In genomic region chr16:67451704-67452435, GRCh38 we compare ENCODE assay signal across 24 cellular contexts. TPM values are rescaled to one million over a fixed set of nuclear protein-coding genes. Genes with fewer than 3 reads are reported as not detected.
DNase-seq lines count a peak whose midpoint lies in the region; ATAC-seq and TF ChIP-seq lines count a peak whose summit lies in the region.
"Had no signal": no experiment of that assay in that cellular context is flagged by ENCODE, and none has a peak within 500 bp of the region (broad histone marks: within the 10 kb centered on the region; RNA-seq: fewer than 3 reads in every experiment).

No MANE protein-coding gene starts in this region.

- H3K4me3 Mint-ChIP-seq in WTC11 = no peak overlapping the region
- H3K4me3 Mint-ChIP-seq in stimulated activated naive CD8-positive, alpha-beta T cell treated with anti-CD3 and anti-CD28 coated beads, Interleukin-15, amount 100 ng/mL, for 72 hours = no peak overlapping the region
- H3K4me3 Mint-ChIP-seq: activated naive CD4-positive, alpha-beta T cell treated with anti-CD3 and anti-CD28 coated beads for 36 hours; activated T-cell treated with anti-CD3 and anti-CD28 coated beads, Interleukin-2, amount 50 U/mL, for 24 hours; IgD-negative memory B cell had no signal

- POLR2A ChIA-PET in WTC11 (lab: Charles Lee) = no interaction called here

- WGBS in body of pancreas, 2 donors = 54 to 71% methylated on average over 1 to 2 of the region's 2 CpGs
- 33 to 75% methylated on average over 1 to 2 of the region's 2 CpGs for WGBS in thyroid gland, 2 donors

- H3K27me3 Mint-ChIP-seq in WTC11 (ENCODE audit: low read depth) = no peaks in the 10 kb centered on the region; the same call in 1 of the 2 replicates
- no peaks in the 10 kb centered on the region for H3K27me3 Mint-ChIP-seq in stimulated activated naive CD8-positive, alpha-beta T cell treated with anti-CD3 and anti-CD28 coated beads, Interleukin-15, amount 100 ng/mL, for 72 hours
- H3K27me3 Mint-ChIP-seq: activated T-cell treated with anti-CD3 and anti-CD28 coated beads, Interleukin-2, amount 50 U/mL, for 24 hours; IgD-negative memory B cell had no signal

- CTCF ChIA-PET in WTC11 (lab: Charles Lee) = interaction anchor here (0.7 to 12.8 kb wide), 5 partner anchors 14 to 191 kb away, joined by 3 to 234 read pairs (median 7); partner anchors contain the start of genes ATP6V0D1 and TPPP3

- TF ChIP-seq POLR2A in body of pancreas (IDR thresholded peaks at IDR 0.05) = peak in 1 of 3 donors; percentile 28
- no peak for TF ChIP-seq POLR2A in thyroid gland (IDR thresholded peaks at IDR 0.05)

- H3K36me3 Mint-ChIP-seq in WTC11 = 0 out of 2 replicates have a peak, but pooled peaks cover 3% of the 10 kb centered on the region

- H3K36me3 ChIP-seq in body of pancreas (replicated peaks in 1 of 2; ENCODE audit: insufficient read depth in 1 of 2, low read depth in 2 of 2) (peaks cover 0 to 2% of the 10 kb centered on the region in 2 donors), mucosa of descending colon (ENCODE audit: low read depth) (no peaks in the 10 kb centered on the region), thyroid gland (no peaks in the 10 kb centered on the region)
- H3K36me3 ChIP-seq: ovary had no signal

- no peaks in the 10 kb centered on the region for H3K4me1 Mint-ChIP-seq in WTC11
- peaks cover 9% of the 10 kb centered on the region for H3K4me1 Mint-ChIP-seq in stimulated activated naive CD8-positive, alpha-beta T cell treated with anti-CD3 and anti-CD28 coated beads, Interleukin-15, amount 100 ng/mL, for 72 hours

- no peaks in the 10 kb centered on the region for H3K9me3 Mint-ChIP-seq in WTC11
- H3K9me3 Mint-ChIP-seq in stimulated activated naive CD8-positive, alpha-beta T cell treated with anti-CD3 and anti-CD28 coated beads, Interleukin-15, amount 100 ng/mL, for 72 hours = no peaks in the 10 kb centered on the region
- H3K9me3 Mint-ChIP-seq: activated naive CD4-positive, alpha-beta T cell treated with anti-CD3 and anti-CD28 coated beads for 36 hours; activated T-cell treated with anti-CD3 and anti-CD28 coated beads, Interleukin-2, amount 50 U/mL, for 24 hours; IgD-negative memory B cell had no signal

- H3K27ac ChIP-seq in body of pancreas (peak overlapping the region; percentile 83 to 96 (median 92)), thyroid gland (peak overlapping the region in 2 of 3 donors; percentile 21 to 63)
- H3K27ac ChIP-seq: ascending aorta, ovary, testis, WERI-Rb-1 had no signal

- DNase-seq in DMS79 (lab: John Stamatoyannopoulos, UW) (peak; percentile 11), DMS79 treated with DMSO at 0.1 percent for 48 hours (lab: John Stamatoyannopoulos, UW) (no peak), body of pancreas (peak; percentile 63 to 88 (median 76)), mucosa of descending colon (peak in 2 of 3 donors; percentile 64 to 66), thyroid gland (peak; percentile 57 to 62), H4 (ENCODE audit: low spot score) (no peak), WTC11 (ENCODE audit: low spot score) (no peak)
- no peak for DNase-seq in stimulated activated naive CD8-positive, alpha-beta T cell treated with anti-CD3 and anti-CD28 coated beads, Interleukin-15, amount 100 ng/mL, for 72 hours
- DNase-seq: activated CD4-positive, alpha-beta T cell treated with anti-CD3 and anti-CD28 coated beads, Interleukin-2, amount 50 U/mL, for 48 hours; activated naive CD4-positive, alpha-beta T cell treated with anti-CD3 and anti-CD28 coated beads for 36 hours; activated T-cell treated with anti-CD3 and anti-CD28 coated beads, Interleukin-2, amount 50 U/mL, for 24 hours; DMS 273 treated with DMSO at 0.1 percent for 48 hours; left cardiac atrium; NCI-H2081 treated with DMSO at 0.1 percent for 48 hours; NCI-H510A treated with DMSO at 0.1 percent for 48 hours; SIG-M5; stimulated activated CD4-positive, alpha-beta T cell treated with anti-CD3 and anti-CD28 coated beads, Interleukin-4, amount 100 ng/mL, for 4 hours; testis; WERI-Rb-1 had no signal

- no peak for TF ChIP-seq CTCF in body of pancreas (IDR thresholded peaks at IDR 0.05)
- no peak for TF ChIP-seq CTCF in mucosa of descending colon (IDR thresholded peaks at IDR 0.05)
- no peak for TF ChIP-seq CTCF in thyroid gland (IDR thresholded peaks at IDR 0.05)
- TF ChIP-seq CTCF in WTC11 (IDR thresholded peaks at IDR 0.05) = no peak

- H3K4me1 ChIP-seq in body of pancreas = peaks cover 66% of the 10 kb centered on the region
- H3K4me1 ChIP-seq in mucosa of descending colon (ENCODE audit: low read depth) = peaks cover 80% of the 10 kb centered on the region
- H3K4me1 ChIP-seq in thyroid gland = peaks cover 58 to 89% of the 10 kb centered on the region in 2 donors

- ATAC-seq in body of pancreas = peak; percentile 90
- peak; percentile 78 for ATAC-seq in mucosa of descending colon
- no peak for ATAC-seq in WTC11
- ATAC-seq in stimulated activated naive CD8-positive, alpha-beta T cell treated with anti-CD3 and anti-CD28 coated beads, Interleukin-15, amount 100 ng/mL, for 72 hours = no peak

- H3K27me3 ChIP-seq in body of pancreas (no peaks in the 10 kb centered on the region), thyroid gland (no peaks in the 10 kb centered on the region)
- H3K27me3 ChIP-seq: ascending aorta, ovary, testis had no signal

- no peak overlapping the region for H3K27ac Mint-ChIP-seq in WTC11
- H3K27ac Mint-ChIP-seq in stimulated activated naive CD8-positive, alpha-beta T cell treated with anti-CD3 and anti-CD28 coated beads, Interleukin-15, amount 100 ng/mL, for 72 hours = no peak overlapping the region
- H3K27ac Mint-ChIP-seq: activated naive CD4-positive, alpha-beta T cell treated with anti-CD3 and anti-CD28 coated beads for 36 hours; activated T-cell treated with anti-CD3 and anti-CD28 coated beads, Interleukin-2, amount 50 U/mL, for 24 hours had no signal

- H3K4me3 ChIP-seq in body of pancreas (no peak overlapping the region), mucosa of descending colon (no peak overlapping the region), thyroid gland (replicated peaks in 1 of 3) (no peak overlapping the region)
- H3K4me3 ChIP-seq: ascending aorta, ovary, testis had no signal

- intact Hi-C loops in body of pancreas (cut with DNase I) = no loop called here
- intact Hi-C loops in mucosa of descending colon (cut with DNase I, micrococcal nuclease) = no loop called here
- intact Hi-C loops in thyroid gland (cut with DNase I) = no loop called here

- H3K9me3 ChIP-seq in body of pancreas (no peaks in the 10 kb centered on the region), mucosa of descending colon (no peaks in the 10 kb centered on the region), thyroid gland (no peaks in the 10 kb centered on the region)
- H3K9me3 ChIP-seq: ascending aorta, ovary, testis had no signal

TF ChIP-seq in WTC11, 78 proteins besides CTCF, POLR2A, EP300 and RAD21 (continues in another document):
- TF ChIP-seq, protein P1, sequence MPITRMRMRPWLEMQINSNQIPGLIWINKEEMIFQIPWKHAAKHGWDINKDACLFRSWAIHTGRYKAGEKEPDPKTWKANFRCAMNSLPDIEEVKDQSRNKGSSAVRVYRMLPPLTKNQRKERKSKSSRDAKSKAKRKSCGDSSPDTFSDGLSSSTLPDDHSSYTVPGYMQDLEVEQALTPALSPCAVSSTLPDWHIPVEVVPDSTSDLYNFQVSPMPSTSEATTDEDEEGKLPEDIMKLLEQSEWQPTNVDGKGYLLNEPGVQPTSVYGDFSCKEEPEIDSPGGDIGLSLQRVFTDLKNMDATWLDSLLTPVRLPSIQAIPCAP (CRISPR knock-in tag; IDR thresholded peaks at IDR 0.05) = no peak
- no peak for TF ChIP-seq NFATC4 (CRISPR knock-in tag; IDR thresholded peaks at IDR 0.05)
- TF ChIP-seq, protein P2, sequence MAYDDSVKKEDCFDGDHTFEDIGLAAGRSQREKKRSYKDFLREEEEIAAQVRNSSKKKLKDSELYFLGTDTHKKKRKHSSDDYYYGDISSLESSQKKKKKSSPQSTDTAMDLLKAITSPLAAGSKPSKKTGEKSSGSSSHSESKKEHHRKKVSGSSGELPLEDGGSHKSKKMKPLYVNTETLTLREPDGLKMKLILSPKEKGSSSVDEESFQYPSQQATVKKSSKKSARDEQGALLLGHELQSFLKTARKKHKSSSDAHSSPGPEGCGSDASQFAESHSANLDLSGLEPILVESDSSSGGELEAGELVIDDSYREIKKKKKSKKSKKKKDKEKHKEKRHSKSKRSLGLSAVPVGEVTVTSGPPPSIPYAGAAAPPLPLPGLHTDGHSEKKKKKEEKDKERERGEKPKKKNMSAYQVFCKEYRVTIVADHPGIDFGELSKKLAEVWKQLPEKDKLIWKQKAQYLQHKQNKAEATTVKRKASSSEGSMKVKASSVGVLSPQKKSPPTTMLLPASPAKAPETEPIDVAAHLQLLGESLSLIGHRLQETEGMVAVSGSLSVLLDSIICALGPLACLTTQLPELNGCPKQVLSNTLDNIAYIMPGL (CRISPR knock-in tag; IDR thresholded peaks at IDR 0.05) = no peak
- no peak for TF ChIP-seq ZNF219 (CRISPR knock-in tag; IDR thresholded peaks at IDR 0.05; ENCODE audit: borderline replicate concordance)

RNA-seq across cellular contexts. Expression of gene HSD11B2, which starts 20.9 kb away (rescaled TPM):
- total RNA-seq in body of pancreas = 10 to 100 TPM in 1 of 2 donors, 1 to 10 TPM in 1; 5.4 to 13.8 TPM
- total RNA-seq in mucosa of descending colon = 100 to 1,000 TPM; 322 to 765 (median 646) TPM
- 10 to 100 TPM in 2 of 4 donors, 1 to 10 TPM in 2; 4.6 to 11.9 (median 9.0) TPM for total RNA-seq in thyroid gland
- total RNA-seq in H4 (2014; rRNA removed; shearing (Covaris generic)) = 0.10 TPM in 1 of 2 replicates, not detected in the other
- 33.4 to 38.3 TPM (median 36.4 TPM) in 3 replicates for total RNA-seq in WTC11 (2021)
- total RNA-seq: T-helper 1 cell treated with Interleukin-12 subunit alpha and Interleukin-12 subunit beta and Interleukin-4 antibody, amounts not matched to agents 30 ng/mL and 1 ng/mL, for 36 hours had no signal

RNA-seq across cellular contexts. Expression of gene ATP6V0D1, which starts 29.1 kb away (rescaled TPM):
- total RNA-seq in body of pancreas = 100 to 1,000 TPM in 1 of 2 donors, 10 to 100 TPM in 1; 53.7 to 102 TPM
- total RNA-seq in mucosa of descending colon = 100 to 1,000 TPM; 152 to 253 (median 228) TPM
- total RNA-seq in thyroid gland = 100 to 1,000 TPM; 110 to 238 (median 142) TPM
- total RNA-seq in H4 (2014; rRNA removed; shearing (Covaris generic)) = 99.0 and 101 TPM in 2 replicates
- 32.5 to 44.1 TPM (median 33.8 TPM) in 3 replicates for total RNA-seq in WTC11 (2021)

RNA-seq across cellular contexts. Expression of gene AGRP, which starts 31.5 kb away (rescaled TPM):
- total RNA-seq in body of pancreas (not detected), mucosa of descending colon (not detected), thyroid gland (not detected), WTC11 (2021) (not detected in 3 replicates)
- not detected in 2 replicates for total RNA-seq in H4 (2014; rRNA removed; shearing (Covaris generic))
- total RNA-seq: activated naive CD4-positive, alpha-beta T cell treated with anti-CD3 and anti-CD28 coated beads for 36 hours; ascending aorta; frontal cortex; left cardiac atrium; T-helper 1 cell treated with Interleukin-12 subunit alpha and Interleukin-12 subunit beta and Interleukin-4 antibody, amounts not matched to agents 30 ng/mL and 1 ng/mL, for 36 hours had no signal

RNA-seq across cellular contexts. Expression of gene ZDHHC1, which starts 35.6 kb away (rescaled TPM):
- total RNA-seq in body of pancreas (10 to 100 TPM; 13.0 to 57.0 TPM), mucosa of descending colon (10 to 100 TPM in 1 of 3 donors, 1 to 10 TPM in 2; 9.2 to 12.3 (median 10.0) TPM), thyroid gland (10 to 100 TPM; 33.3 to 63.8 (median 50.9) TPM), WTC11 (2021) (4.2 to 4.9 TPM (median 4.6 TPM) in 3 replicates)
- 3.0 and 3.2 TPM in 2 replicates for total RNA-seq in H4 (2014; rRNA removed; shearing (Covaris generic))

RNA-seq across cellular contexts. Expression of gene TPPP3, which starts 58.6 kb away (rescaled TPM):
- total RNA-seq in body of pancreas (10 to 100 TPM; 11.2 to 30.0 TPM), mucosa of descending colon (10 to 100 TPM in 1 of 3 donors, 1 to 10 TPM in 2; 3.8 to 23.8 (median 4.8) TPM), thyroid gland (1 to 10 TPM in 2 of 4 donors, under 1 TPM in 2; 0.54 to 2.3 (median 1.5) TPM), WTC11 (2021) (0.57 to 0.74 TPM (median 0.64 TPM) in 3 replicates)
- not detected in 2 replicates for total RNA-seq in H4 (2014; rRNA removed; shearing (Covaris generic))
- total RNA-seq: activated naive CD4-positive, alpha-beta T cell treated with anti-CD3 and anti-CD28 coated beads for 36 hours; T-helper 1 cell treated with Interleukin-12 subunit alpha and Interleukin-12 subunit beta and Interleukin-4 antibody, amounts not matched to agents 30 ng/mL and 1 ng/mL, for 36 hours had no signal

Comparison
In these comparisons a context has a peak if more than half of its experiments do, and no peak if none do; other contexts are left out.
1. DNase-seq: peak in DMS79 (single experiment), body of pancreas (4 of 4), mucosa of descending colon (2 of 3) and thyroid gland (2 of 2); none in DMS79 treated with DMSO at 0.1 percent for 48 hours (single experiment), H4 (single experiment), WTC11 (single experiment) and stimulated activated naive CD8-positive, alpha-beta T cell treated with anti-CD3 and anti-CD28 coated beads, Interleukin-15, amount 100 ng/mL, for 72 hours (0 of 2).
2. ATAC-seq: peak in body of pancreas (single experiment) and mucosa of descending colon (single experiment); none in WTC11 (single experiment) and stimulated activated naive CD8-positive, alpha-beta T cell treated with anti-CD3 and anti-CD28 coated beads, Interleukin-15, amount 100 ng/mL, for 72 hours (single experiment).